In genomic region chr2:202635441-202636296, GRCh38 we compare ENCODE assay signal across 1 cellular context.
TF ChIP-seq lines count a peak whose summit lies in the region.

No MANE protein-coding gene starts in this region.

TF ChIP-seq in HepG2, 621 proteins besides CTCF, POLR2A, EP300 and RAD21 (continued from another document and continues in another):
- 0 out of 2 replicates have a peak, but pooled peaks have one; percentile 52 for TF ChIP-seq KLF11 (CRISPR knock-in tag; IDR thresholded peaks at IDR 0.05)
- no peak for TF ChIP-seq ZNF878 (CRISPR knock-in tag; IDR thresholded peaks at IDR 0.05)
- no peak for TF ChIP-seq ZNF33A (CRISPR knock-in tag; IDR thresholded peaks at IDR 0.05; ENCODE audit: borderline replicate concordance)
- peak; percentile 80; the same call in 1 of the 2 replicates for TF ChIP-seq ZNF614 (CRISPR knock-in tag; IDR thresholded peaks at IDR 0.05; ENCODE audit: borderline replicate concordance)
- TF ChIP-seq, protein P1, sequence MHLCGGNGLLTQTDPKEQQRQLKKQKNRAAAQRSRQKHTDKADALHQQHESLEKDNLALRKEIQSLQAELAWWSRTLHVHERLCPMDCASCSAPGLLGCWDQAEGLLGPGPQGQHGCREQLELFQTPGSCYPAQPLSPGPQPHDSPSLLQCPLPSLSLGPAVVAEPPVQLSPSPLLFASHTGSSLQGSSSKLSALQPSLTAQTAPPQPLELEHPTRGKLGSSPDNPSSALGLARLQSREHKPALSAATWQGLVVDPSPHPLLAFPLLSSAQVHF (CRISPR knock-in tag; IDR thresholded peaks at IDR 0.05): no peak
- TF ChIP-seq NONO (IDR thresholded peaks at IDR 0.05): no peak
- no peak; the same call in 1 of the 2 replicates for TF ChIP-seq NONO (CRISPR knock-in tag; conservative IDR thresholded peaks at IDR 0.05)
- no peak for TF ChIP-seq SNAI1 (CRISPR knock-in tag; IDR thresholded peaks at IDR 0.05; ENCODE audit: borderline replicate concordance)
- TF ChIP-seq RAD51 (IDR thresholded peaks at IDR 0.05; ENCODE audit: borderline replicate concordance): no peak
- TF ChIP-seq SPEN (CRISPR knock-in tag; IDR thresholded peaks at IDR 0.05; ENCODE audit: low read depth): no peak
- TF ChIP-seq ZFP82 (CRISPR knock-in tag; IDR thresholded peaks at IDR 0.05; ENCODE audit: borderline replicate concordance): peak; percentile 64
- TF ChIP-seq ZNF263 (CRISPR knock-in tag; IDR thresholded peaks at IDR 0.05): no peak; the same call in 1 of the 2 replicates
- TF ChIP-seq ZMYM3 (CRISPR knock-in tag; IDR thresholded peaks at IDR 0.05): 0 out of 2 replicates have a peak, but pooled peaks have one; percentile 24
- peak; percentile 65; the same call in 1 of the 2 replicates for TF ChIP-seq SP5 (CRISPR knock-in tag; IDR thresholded peaks at IDR 0.05; ENCODE audit: borderline replicate concordance, low read depth)
- TF ChIP-seq ARNT (IDR thresholded peaks at IDR 0.05): no peak
- 0 out of 4 replicates have a peak, but pooled peaks of 1 of the 2 experiments have one; percentile 17 for TF ChIP-seq ATF4 (CRISPR knock-in tag; IDR thresholded peaks at IDR 0.05)
- no peak for TF ChIP-seq ATAD3A (CRISPR knock-in tag; IDR thresholded peaks at IDR 0.05)
- no peak for TF ChIP-seq KIAA2018 (CRISPR knock-in tag; IDR thresholded peaks at IDR 0.05; ENCODE audit: borderline replicate concordance)
- no peak for TF ChIP-seq ZFP1 (CRISPR knock-in tag; IDR thresholded peaks at IDR 0.05)
- TF ChIP-seq ZKSCAN5 (CRISPR knock-in tag; IDR thresholded peaks at IDR 0.05): no peak
- TF ChIP-seq HNRNPL (IDR thresholded peaks at IDR 0.05; ENCODE audit: low read depth, low read length): no peak
- TF ChIP-seq, protein P2, sequence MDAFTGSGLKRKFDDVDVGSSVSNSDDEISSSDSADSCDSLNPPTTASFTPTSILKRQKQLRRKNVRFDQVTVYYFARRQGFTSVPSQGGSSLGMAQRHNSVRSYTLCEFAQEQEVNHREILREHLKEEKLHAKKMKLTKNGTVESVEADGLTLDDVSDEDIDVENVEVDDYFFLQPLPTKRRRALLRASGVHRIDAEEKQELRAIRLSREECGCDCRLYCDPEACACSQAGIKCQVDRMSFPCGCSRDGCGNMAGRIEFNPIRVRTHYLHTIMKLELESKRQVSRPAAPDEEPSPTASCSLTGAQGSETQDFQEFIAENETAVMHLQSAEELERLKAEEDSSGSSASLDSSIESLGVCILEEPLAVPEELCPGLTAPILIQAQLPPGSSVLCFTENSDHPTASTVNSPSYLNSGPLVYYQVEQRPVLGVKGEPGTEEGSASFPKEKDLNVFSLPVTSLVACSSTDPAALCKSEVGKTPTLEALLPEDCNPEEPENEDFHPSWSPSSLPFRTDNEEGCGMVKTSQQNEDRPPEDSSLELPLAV (CRISPR knock-in tag; conservative IDR thresholded peaks at IDR 0.05; ENCODE audit: low read depth): no peak
- TF ChIP-seq PHF20 (CRISPR knock-in tag; IDR thresholded peaks at IDR 0.05): no peak
- no peak for TF ChIP-seq FOXC1 (CRISPR knock-in tag; IDR thresholded peaks at IDR 0.05; ENCODE audit: borderline replicate concordance)
- TF ChIP-seq ZNF564 (CRISPR knock-in tag; IDR thresholded peaks at IDR 0.05): no peak
- TF ChIP-seq, protein P3, sequence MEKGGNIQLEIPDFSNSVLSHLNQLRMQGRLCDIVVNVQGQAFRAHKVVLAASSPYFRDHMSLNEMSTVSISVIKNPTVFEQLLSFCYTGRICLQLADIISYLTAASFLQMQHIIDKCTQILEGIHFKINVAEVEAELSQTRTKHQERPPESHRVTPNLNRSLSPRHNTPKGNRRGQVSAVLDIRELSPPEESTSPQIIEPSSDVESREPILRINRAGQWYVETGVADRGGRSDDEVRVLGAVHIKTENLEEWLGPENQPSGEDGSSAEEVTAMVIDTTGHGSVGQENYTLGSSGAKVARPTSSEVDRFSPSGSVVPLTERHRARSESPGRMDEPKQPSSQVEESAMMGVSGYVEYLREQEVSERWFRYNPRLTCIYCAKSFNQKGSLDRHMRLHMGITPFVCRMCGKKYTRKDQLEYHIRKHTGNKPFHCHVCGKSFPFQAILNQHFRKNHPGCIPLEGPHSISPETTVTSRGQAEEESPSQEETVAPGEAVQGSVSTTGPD (CRISPR knock-in tag; IDR thresholded peaks at IDR 0.05): no peak
- no peak for TF ChIP-seq FOXA1 (IDR thresholded peaks at IDR 0.05)
- TF ChIP-seq FOXA1 (CRISPR knock-in tag; IDR thresholded peaks at IDR 0.05): no peak
- no peak for TF ChIP-seq ZBTB8A (CRISPR knock-in tag; IDR thresholded peaks at IDR 0.05; ENCODE audit: borderline replicate concordance, low read depth)
- no peak for TF ChIP-seq MAFF (IDR thresholded peaks at IDR 0.05; ENCODE audit: low read depth, low read length)
- TF ChIP-seq, protein P4, sequence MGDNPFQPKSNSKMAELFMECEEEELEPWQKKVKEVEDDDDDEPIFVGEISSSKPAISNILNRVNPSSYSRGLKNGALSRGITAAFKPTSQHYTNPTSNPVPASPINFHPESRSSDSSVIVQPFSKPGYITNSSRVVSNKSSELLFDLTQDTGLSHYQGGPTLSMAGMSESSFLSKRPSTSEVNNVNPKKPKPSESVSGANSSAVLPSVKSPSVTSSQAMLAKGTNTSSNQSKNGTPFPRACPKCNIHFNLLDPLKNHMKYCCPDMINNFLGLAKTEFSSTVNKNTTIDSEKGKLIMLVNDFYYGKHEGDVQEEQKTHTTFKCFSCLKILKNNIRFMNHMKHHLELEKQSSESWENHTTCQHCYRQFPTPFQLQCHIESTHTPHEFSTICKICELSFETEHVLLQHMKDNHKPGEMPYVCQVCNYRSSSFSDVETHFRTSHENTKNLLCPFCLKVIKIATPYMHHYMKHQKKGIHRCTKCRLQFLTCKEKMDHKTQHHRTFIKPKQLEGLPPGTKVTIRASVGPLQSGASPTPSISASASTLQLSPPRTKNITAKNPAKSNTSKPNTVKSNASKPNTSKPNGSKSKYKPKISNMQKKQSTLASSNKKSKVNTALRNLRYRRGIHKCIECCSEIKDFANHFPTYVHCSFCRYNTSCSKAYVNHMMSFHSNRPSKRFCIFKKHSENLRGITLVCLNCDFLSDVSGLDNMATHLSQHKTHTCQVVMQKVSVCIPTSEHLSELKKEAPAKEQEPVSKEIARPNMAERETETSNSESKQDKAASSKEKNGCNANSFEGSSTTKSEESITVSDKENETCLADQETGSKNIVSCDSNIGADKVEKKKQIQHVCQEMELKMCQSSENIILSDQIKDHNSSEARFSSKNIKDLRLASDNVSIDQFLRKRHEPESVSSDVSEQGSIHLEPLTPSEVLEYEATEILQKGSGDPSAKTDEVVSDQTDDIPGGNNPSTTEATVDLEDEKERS (CRISPR knock-in tag; IDR thresholded peaks at IDR 0.05): no peak
- TF ChIP-seq ZBTB1 (CRISPR knock-in tag; IDR thresholded peaks at IDR 0.05; ENCODE audit: borderline replicate concordance): no peak
- no peak for TF ChIP-seq MXD4 (CRISPR knock-in tag; IDR thresholded peaks at IDR 0.05)
- no peak for TF ChIP-seq HMG20B (CRISPR knock-in tag; conservative IDR thresholded peaks at IDR 0.05)
- no peak for TF ChIP-seq ARID2 (CRISPR knock-in tag; IDR thresholded peaks at IDR 0.05; ENCODE audit: borderline replicate concordance)
- TF ChIP-seq WIZ (CRISPR knock-in tag; IDR thresholded peaks at IDR 0.05): no peak
- TF ChIP-seq BRD4 (CRISPR knock-in tag; IDR thresholded peaks at IDR 0.05): no peak
- TF ChIP-seq PPARG (CRISPR knock-in tag; conservative IDR thresholded peaks at IDR 0.05): peak; percentile 32; the same call in 1 of the 2 replicates
- TF ChIP-seq ZNF382 (CRISPR knock-in tag; IDR thresholded peaks at IDR 0.05; ENCODE audit: borderline replicate concordance): no peak
